ENCODE assay signal across 2 cellular contexts in the genomic region with DNA sequence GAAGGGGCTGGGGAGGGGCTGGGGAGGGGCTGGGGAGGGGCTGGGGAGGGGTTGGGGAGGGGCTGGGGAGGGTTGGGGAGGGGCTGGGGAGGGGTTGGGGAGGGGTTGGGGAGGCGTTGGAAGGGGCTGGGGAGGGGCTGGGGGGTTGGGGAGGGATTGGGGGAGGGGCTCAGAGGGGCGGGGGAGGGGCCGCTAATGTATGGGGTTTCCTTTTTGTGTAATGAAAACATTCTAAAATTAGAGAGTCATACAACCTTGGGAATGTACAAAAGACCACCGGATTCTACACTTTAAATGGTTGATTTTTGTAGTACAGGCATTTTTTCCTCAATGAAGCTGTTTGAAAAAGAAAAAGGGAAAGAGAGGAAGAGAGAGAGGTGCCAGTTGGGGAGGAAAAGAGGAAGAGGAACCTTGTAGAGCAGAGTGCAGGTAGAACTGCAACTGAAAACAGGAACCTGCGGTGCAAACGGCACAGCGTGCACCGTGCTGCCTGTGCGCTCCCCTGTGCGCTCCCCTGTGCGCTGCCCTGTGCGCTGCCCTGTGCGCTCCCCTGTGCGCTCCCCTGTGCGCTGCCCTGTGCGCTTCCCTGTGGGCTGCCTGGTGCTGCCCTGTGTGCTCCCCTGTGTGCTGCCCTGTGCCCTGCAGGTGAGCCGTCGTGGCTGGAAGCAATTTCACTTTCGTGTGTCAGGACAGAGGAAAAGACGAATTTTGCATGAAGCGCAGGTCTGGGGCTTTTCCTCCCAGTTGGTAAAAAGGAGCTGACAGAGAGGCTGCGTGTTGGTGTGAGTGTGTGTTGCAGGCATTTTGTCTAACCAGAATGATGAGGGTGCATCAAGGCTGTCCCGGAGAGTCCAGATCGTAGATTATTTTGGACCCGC.
A peak's percentile ranks its signal among the peaks of the same experiment; 100 is the strongest.
TF ChIP-seq lines count a peak whose summit lies in the region.

No MANE protein-coding gene starts in this region.

TF ChIP-seq in GM12878, 131 proteins besides CTCF, POLR2A, EP300 and RAD21 (continued from another document and continues in another):
- TF ChIP-seq HCFC1 (IDR thresholded peaks at IDR 0.05; ENCODE audit: low read length), result no peak
- no peak for TF ChIP-seq SKIL (IDR thresholded peaks at IDR 0.05; ENCODE audit: low read depth, poor library complexity, severe bottlenecking)
- no peak for TF ChIP-seq ZNF384 (IDR thresholded peaks at IDR 0.05; ENCODE audit: borderline replicate concordance, low read depth, low read length)
- no peak for TF ChIP-seq SP1 (IDR thresholded peaks at IDR 0.05; ENCODE audit: low read depth, low read length)
- TF ChIP-seq CHD4 (IDR thresholded peaks at IDR 0.05), result no peak
- no peak for TF ChIP-seq SMAD1 (IDR thresholded peaks at IDR 0.05; ENCODE audit: low read depth, partially characterized antibody)
- TF ChIP-seq MEF2B (IDR thresholded peaks at IDR 0.05; ENCODE audit: partially characterized antibody, poor library complexity, severe bottlenecking), result peak; percentile 28
- TF ChIP-seq CEBPB (IDR thresholded peaks at IDR 0.05; ENCODE audit: borderline replicate concordance in 1 of 2, low read depth in 2 of 2, low read length in 2 of 2), result no peak
- TF ChIP-seq, protein P1, sequence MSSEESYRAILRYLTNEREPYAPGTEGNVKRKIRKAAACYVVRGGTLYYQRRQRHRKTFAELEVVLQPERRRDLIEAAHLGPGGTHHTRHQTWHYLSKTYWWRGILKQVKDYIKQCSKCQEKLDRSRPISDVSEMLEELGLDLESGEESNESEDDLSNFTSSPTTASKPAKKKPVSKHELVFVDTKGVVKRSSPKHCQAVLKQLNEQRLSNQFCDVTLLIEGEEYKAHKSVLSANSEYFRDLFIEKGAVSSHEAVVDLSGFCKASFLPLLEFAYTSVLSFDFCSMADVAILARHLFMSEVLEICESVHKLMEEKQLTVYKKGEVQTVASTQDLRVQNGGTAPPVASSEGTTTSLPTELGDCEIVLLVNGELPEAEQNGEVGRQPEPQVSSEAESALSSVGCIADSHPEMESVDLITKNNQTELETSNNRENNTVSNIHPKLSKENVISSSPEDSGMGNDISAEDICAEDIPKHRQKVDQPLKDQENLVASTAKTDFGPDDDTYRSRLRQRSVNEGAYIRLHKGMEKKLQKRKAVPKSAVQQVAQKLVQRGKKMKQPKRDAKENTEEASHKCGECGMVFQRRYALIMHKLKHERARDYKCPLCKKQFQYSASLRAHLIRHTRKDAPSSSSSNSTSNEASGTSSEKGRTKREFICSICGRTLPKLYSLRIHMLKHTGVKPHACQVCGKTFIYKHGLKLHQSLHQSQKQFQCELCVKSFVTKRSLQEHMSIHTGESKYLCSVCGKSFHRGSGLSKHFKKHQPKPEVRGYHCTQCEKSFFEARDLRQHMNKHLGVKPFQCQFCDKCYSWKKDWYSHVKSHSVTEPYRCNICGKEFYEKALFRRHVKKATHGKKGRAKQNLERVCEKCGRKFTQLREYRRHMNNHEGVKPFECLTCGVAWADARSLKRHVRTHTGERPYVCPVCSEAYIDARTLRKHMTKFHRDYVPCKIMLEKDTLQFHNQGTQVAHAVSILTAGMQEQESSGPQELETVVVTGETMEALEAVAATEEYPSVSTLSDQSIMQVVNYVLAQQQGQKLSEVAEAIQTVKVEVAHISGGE (CRISPR knock-in tag; IDR thresholded peaks at IDR 0.05), result no peak
- no peak for TF ChIP-seq CEBPZ (IDR thresholded peaks at IDR 0.05; ENCODE audit: low read depth, low read length)
- TF ChIP-seq BACH1 (IDR thresholded peaks at IDR 0.05; ENCODE audit: borderline replicate concordance), result 0 out of 2 replicates have a peak, but pooled peaks have one; percentile 22
- TF ChIP-seq E2F4 (IDR thresholded peaks at IDR 0.05; ENCODE audit: low read depth, low read length), result no peak
- TF ChIP-seq IKZF2 (IDR thresholded peaks at IDR 0.05), result peak; percentile 88 to 89
- 0 out of 2 replicates have a peak, but pooled peaks have one; percentile 29 for TF ChIP-seq BCL11A (IDR thresholded peaks at IDR 0.05; ENCODE audit: low read depth, low read length)
- no peak for TF ChIP-seq ATF7 (IDR thresholded peaks at IDR 0.05; ENCODE audit: low read depth)
- no peak for TF ChIP-seq NR2C2 (IDR thresholded peaks at IDR 0.05; ENCODE audit: borderline replicate concordance, control insufficient read depth, insufficient read length, low read depth)

TF ChIP-seq in HEK293T, 16 proteins besides CTCF, POLR2A, EP300 and RAD21 (continued from another document):
- TF ChIP-seq, protein P2, sequence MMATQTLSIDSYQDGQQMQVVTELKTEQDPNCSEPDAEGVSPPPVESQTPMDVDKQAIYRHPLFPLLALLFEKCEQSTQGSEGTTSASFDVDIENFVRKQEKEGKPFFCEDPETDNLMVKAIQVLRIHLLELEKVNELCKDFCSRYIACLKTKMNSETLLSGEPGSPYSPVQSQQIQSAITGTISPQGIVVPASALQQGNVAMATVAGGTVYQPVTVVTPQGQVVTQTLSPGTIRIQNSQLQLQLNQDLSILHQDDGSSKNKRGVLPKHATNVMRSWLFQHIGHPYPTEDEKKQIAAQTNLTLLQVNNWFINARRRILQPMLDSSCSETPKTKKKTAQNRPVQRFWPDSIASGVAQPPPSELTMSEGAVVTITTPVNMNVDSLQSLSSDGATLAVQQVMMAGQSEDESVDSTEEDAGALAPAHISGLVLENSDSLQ (IDR thresholded peaks at IDR 0.05), result no peak
- TF ChIP-seq HDGF (IDR thresholded peaks at IDR 0.05; ENCODE audit: borderline replicate concordance) (no peak), TARDBP (IDR thresholded peaks at IDR 0.05) (no peak), ZNF384 (IDR thresholded peaks at IDR 0.05) (no peak), FOXM1 (IDR thresholded peaks at IDR 0.05; ENCODE audit: borderline replicate concordance) (no peak), FOXA1 (IDR thresholded peaks at IDR 0.05) (no peak), FOXK2 (IDR thresholded peaks at IDR 0.05) (no peak), L3MBTL2 (conservative IDR thresholded peaks at IDR 0.05) (no peak), ARNT (IDR thresholded peaks at IDR 0.05) (no peak), NFRKB (IDR thresholded peaks at IDR 0.05) (no peak), SP1 (IDR thresholded peaks at IDR 0.05) (no peak), SUZ12 (IDR thresholded peaks at IDR 0.05) (no peak)
